ENCODE assay signal across 5 cellular contexts in genomic region chr15:44984144-44984543, GRCh38. TPM values are rescaled to one million over a fixed set of nuclear protein-coding genes. Genes with fewer than 3 reads are reported as not detected.
"Had no signal": no experiment of that assay in that cellular context is flagged by ENCODE, and none has a peak within 500 bp of the region (broad histone marks: within the 10 kb centered on the region; RNA-seq: fewer than 3 reads in every experiment).

No MANE protein-coding gene starts in this region.

RNA-seq across cellular contexts. Expression of gene TERB2, which starts 27.7 kb away (rescaled TPM):
- total RNA-seq: GM23338, H1, H9, HT-29, IMR-90 had no signal
- polyA plus RNA-seq: GM23338, H1, IMR-90 had no signal
